33 cellular contexts compared by ENCODE assay signal in the genomic region with DNA sequence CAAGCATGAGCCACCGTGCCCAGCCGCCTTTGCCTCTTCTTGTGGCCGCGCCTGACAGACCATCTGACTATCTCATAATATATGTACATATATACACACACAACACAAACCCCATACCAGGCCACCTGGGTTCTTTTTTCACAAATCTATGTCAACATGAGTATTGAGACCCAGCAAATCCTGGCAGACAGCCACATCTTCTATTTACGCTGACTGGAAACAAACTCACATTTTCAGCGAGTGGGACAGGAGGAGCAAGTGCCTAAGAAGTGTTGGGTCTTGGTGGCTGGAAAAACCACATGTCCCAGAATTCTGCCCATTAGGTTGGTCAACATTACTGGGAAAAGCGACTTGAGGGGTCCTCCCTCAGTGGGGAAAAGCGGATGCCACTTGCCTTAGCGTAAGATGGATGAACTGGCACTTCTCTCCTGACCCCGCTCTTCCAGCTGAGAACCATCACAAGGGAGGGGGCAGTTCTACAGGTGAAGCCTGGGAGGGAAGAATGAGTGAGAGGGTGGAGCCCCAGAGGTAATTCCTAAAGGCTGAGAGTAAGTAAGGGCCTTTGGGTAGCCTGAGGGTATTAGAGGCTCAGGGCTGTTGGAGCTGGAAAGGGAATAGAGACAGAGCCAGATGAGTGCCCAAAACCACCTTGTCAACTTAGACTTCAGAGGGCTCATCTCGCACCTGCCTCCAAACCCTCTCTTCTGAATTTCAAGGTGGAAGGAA. TPM values are rescaled to one million over a fixed set of nuclear protein-coding genes. Genes with fewer than 3 reads are reported as not detected.
DNase-seq lines count a peak whose midpoint lies in the region; ATAC-seq, FAIRE-seq and TF ChIP-seq lines count a peak whose summit lies in the region.
"Had no signal": no experiment of that assay in that cellular context is flagged by ENCODE, and none has a peak within 500 bp of the region (broad histone marks: within the 10 kb centered on the region; RNA-seq: fewer than 3 reads in every experiment).

No MANE protein-coding gene starts in this region.

- H3K36me3 ChIP-seq in esophagus muscularis mucosa, result no peaks in the 10 kb centered on the region
- H3K36me3 ChIP-seq in HepG2 (replicated peaks in 1 of 2; ENCODE audit: control insufficient read depth in 1 of 2, insufficient read depth in 2 of 2, low read length in 2 of 2), result no peaks in the 10 kb centered on the region
- H3K36me3 ChIP-seq: BLaER1, heart left ventricle, left lung, sigmoid colon, stomach, thyroid gland had no signal

- no peak for TF ChIP-seq POLR2A in esophagus muscularis mucosa (IDR thresholded peaks at IDR 0.05; ENCODE audit: low read depth)
- no peak for TF ChIP-seq POLR2A in erythroblast (IDR thresholded peaks at IDR 0.05; ENCODE audit: low read length)
- no peak for TF ChIP-seq POLR2A in HepG2 (IDR thresholded peaks at IDR 0.05; ENCODE audit: insufficient read depth in 1 of 2, low read depth in 2 of 2, low read length in 2 of 2)

- H3K27ac ChIP-seq in esophagus muscularis mucosa (replicated peaks in 1 of 4), result no peak overlapping the region
- H3K27ac ChIP-seq in HepG2 (ENCODE audit: extremely low read length, insufficient read depth, low read length), result no peak overlapping the region
- H3K27ac ChIP-seq: BLaER1, heart left ventricle, left lung, sigmoid colon, stomach, thyroid gland had no signal

- H3K9me3 ChIP-seq in esophagus muscularis mucosa, result no peaks in the 10 kb centered on the region
- no peaks in the 10 kb centered on the region for H3K9me3 ChIP-seq in HepG2 (ENCODE audit: low read length)
- H3K9me3 ChIP-seq: BLaER1, Caco-2, heart left ventricle, left lung, sigmoid colon, stomach, thyroid gland had no signal

- FAIRE-seq in HepG2 (lab: Jason Lieb, UNC), result no peak
- FAIRE-seq: GM12892, RCC 7860 had no signal

- no peaks in the 10 kb centered on the region for H3K79me2 ChIP-seq in HepG2 (ENCODE audit: insufficient read depth, low read length)

- in situ Hi-C loops in GM13977 (cut with MboI; ENCODE audit: low pct_unique_long_range_greater_than_20kb, low sequenced_read_pairs, unreplicated experiment) (no loop called here), HepG2 (cut with HindIII; ENCODE audit: extremely low pct_ligation_motif_present, low pct_unique_long_range_greater_than_20kb) (no loop called here)

- no peak for ATAC-seq in HepG2
- ATAC-seq: heart left ventricle had no signal

- peak; percentile 49 for DNase-seq in DMS79 (lab: John Stamatoyannopoulos, UW)
- DNase-seq in GM13977 (ENCODE audit: low spot score), result peak; percentile 5
- DNase-seq in NCI-H345 treated with DMSO at 0.1 percent for 48 hours (lab: John Stamatoyannopoulos, UW; ENCODE audit: unreplicated experiment), result peak; percentile 78
- peak; percentile 57 for DNase-seq in esophagus muscularis mucosa (ENCODE audit: extremely low spot score)
- DNase-seq in HEK293T (ENCODE audit: extremely low spot score), result no peak
- DNase-seq in erythroblast (lab: John Stamatoyannopoulos, UW), result no peak
- DNase-seq in HepG2 (ENCODE audit: low spot score), result no peak
- DNase-seq: activated CD4-positive, alpha-beta memory T cell treated with anti-CD3 and anti-CD28 coated beads, Interleukin-2, amount 10 ng/mL, durations not matched to agents 7 days and 5 days; activated CD8-positive, alpha-beta memory T cell treated with anti-CD3 and anti-CD28 coated beads, Interleukin-2, amount 50 U/mL, for 4 hours; activated naive CD4-positive, alpha-beta T cell treated with anti-CD3 and anti-CD28 coated beads, Interleukin-2, amount 50 U/mL, for 16 hours; Caco-2; endodermal cell; foreskin fibroblast; H7; heart left ventricle; islet precursor cell; Kasumi-1; NCI-H1694 treated with DMSO at 0.1 percent for 48 hours; NCI-H446 treated with DMSO at 0.1 percent for 48 hours; nephron progenitor cell; sigmoid colon; stimulated activated CD4-positive, alpha-beta T cell treated with anti-CD3 and anti-CD28 coated beads, Interleukin-12 subunit alpha, Interleukin-12 subunit beta, amount 100 ng/mL, for 4 hours; stimulated activated CD4-positive, alpha-beta T cell treated with anti-CD3 and anti-CD28 coated beads, Interleukin-2, amount 100 ng/mL, for 48 hours; stomach; thyroid gland had no signal

- 89% methylated on average over 11 of the region's 11 CpGs for WGBS in esophagus muscularis mucosa
- WGBS in HepG2 (ENCODE audit: low lambda C conversion rate), result 60% methylated on average over 11 of the region's 11 CpGs

- no peak for TF ChIP-seq CTCF in GM13977 (IDR thresholded peaks at IDR 0.05; ENCODE audit: extremely low read depth, insufficient read depth, missing control alignments)
- TF ChIP-seq CTCF in esophagus muscularis mucosa (IDR thresholded peaks at IDR 0.05), result no peak
- TF ChIP-seq CTCF in HepG2 (CRISPR knock-in tag; IDR thresholded peaks at IDR 0.05), result no peak

- POLR2A ChIA-PET in HEK293T (lab: Yijun Ruan, JAX), result no interaction called here
- POLR2A ChIA-PET in HepG2 (lab: Yijun Ruan, JAX), result no interaction called here

- no peak for TF ChIP-seq RAD21 in HepG2 (CRISPR knock-in tag; IDR thresholded peaks at IDR 0.05)

- H3K4me3 ChIP-seq in esophagus muscularis mucosa (no peak overlapping the region), HepG2 (replicated peaks in 1 of 3; ENCODE audit: insufficient read depth in 1 of 3, low read depth in 2 of 3, low read length in 3 of 3) (no peak overlapping the region)
- H3K4me3 ChIP-seq: BLaER1, heart left ventricle, left lung, sigmoid colon, stomach, thyroid gland had no signal

- no peaks in the 10 kb centered on the region for H4K20me1 ChIP-seq in HepG2 (ENCODE audit: insufficient read depth, low read length)
- H4K20me1 ChIP-seq: BLaER1 had no signal

- H3K9ac ChIP-seq in HepG2 (ENCODE audit: insufficient read depth, low read depth, low read length), result no peak overlapping the region
- H3K9ac ChIP-seq: BLaER1 had no signal

- H3K4me1 ChIP-seq in esophagus muscularis mucosa, result peaks cover 0 to 2% (median 0%) of the 10 kb centered on the region in 4 donors
- H3K4me1 ChIP-seq in HepG2 (ENCODE audit: insufficient read depth, low read length), result peaks cover 16% of the 10 kb centered on the region
- H3K4me1 ChIP-seq: Caco-2, sigmoid colon, stomach, thyroid gland had no signal

- intact Hi-C loops in esophagus muscularis mucosa (cut with DNase I) (no loop called here), HepG2 (cut with micrococcal nuclease; ENCODE audit: unreplicated experiment) (no loop called here)

- TF ChIP-seq EP300 in esophagus muscularis mucosa (IDR thresholded peaks at IDR 0.05) (no peak), HepG2 (IDR thresholded peaks at IDR 0.05; ENCODE audit: low read depth in 2 of 2, low read length in 2 of 2) (no peak), HepG2 (CRISPR knock-in tag; IDR thresholded peaks at IDR 0.05; ENCODE audit: borderline replicate concordance) (no peak)

- H3K4me2 ChIP-seq in HepG2 (ENCODE audit: low read depth, low read length), result no peak overlapping the region
- H3K4me2 ChIP-seq: BLaER1 had no signal

- no TSS peak for BruUV-seq in HepG2 (replicated peaks; lab: Mats Ljungman, UMichigan)

- H2AFZ ChIP-seq in HepG2 (ENCODE audit: low read length), result no peak overlapping the region

- peaks cover 0 to 9% (median 0%) of the 10 kb centered on the region in 4 donors for H3K27me3 ChIP-seq in esophagus muscularis mucosa
- H3K27me3 ChIP-seq in HepG2 (ENCODE audit: control insufficient read depth in 1 of 2, insufficient read depth in 2 of 2, low read length in 2 of 2), result no peaks in the 10 kb centered on the region; a peak in 2 of 5 replicates
- H3K27me3 ChIP-seq: BLaER1, sigmoid colon, thyroid gland had no signal

- CTCF ChIA-PET in HEK293T (lab: Yijun Ruan, JAX) (no interaction called here), HepG2 (lab: Yijun Ruan, JAX; ENCODE audit: low intra/inter-chr PET ratio, low total read pairs) (no interaction called here)

RNA-seq across cellular contexts. Expression of a gene that starts 1.9 kb away (rescaled TPM):
- total RNA-seq in esophagus muscularis mucosa (not detected), HepG2 (2016; rRNA removed; fragmentation: Illumina TruSeq; extraction: Trizol) (not detected in 2 replicates)
- not detected in 2 replicates for total RNA-seq in HepG2 (2016; cell fraction: cytosol; rRNA removed; fragmentation: Illumina TruSeq; extraction: Trizol; ENCODE audit: low read depth)
- total RNA-seq in HepG2 (2016; cell fraction: insoluble cytoplasmic fraction; rRNA removed; fragmentation: Illumina TruSeq; extraction: Trizol), result not detected in 2 replicates
- total RNA-seq in HepG2 (2016; cell fraction: membrane; rRNA removed; fragmentation: Illumina TruSeq; extraction: Trizol), result not detected in 2 replicates
- total RNA-seq in HepG2 (2016; cell fraction: nucleus; rRNA removed; fragmentation: Illumina TruSeq; extraction: Trizol), result not detected in 2 replicates
- polyA plus RNA-seq in HepG2 (2011; rRNA removed), result not detected in 2 replicates
- polyA plus RNA-seq in HepG2 (2011; cell fraction: cytosol; rRNA removed), result not detected in 2 replicates
- not detected in 2 replicates for polyA plus RNA-seq in HepG2 (2011; cell fraction: nucleus; rRNA removed)
- polyA plus RNA-seq in HepG2 (2012), result not detected in 2 replicates
- polyA plus RNA-seq in HepG2 (2016; cell fraction: cytosol; fragmentation: Illumina TruSeq; extraction: Trizol; ENCODE audit: low read depth), result not detected in 2 replicates
- not detected in 2 replicates for polyA plus RNA-seq in HepG2 (2016; cell fraction: insoluble cytoplasmic fraction; fragmentation: Illumina TruSeq; extraction: Trizol; ENCODE audit: low read depth)
- not detected in 2 replicates for polyA plus RNA-seq in HepG2 (2016; cell fraction: membrane; fragmentation: Illumina TruSeq; extraction: Trizol; ENCODE audit: low read depth)
- polyA plus RNA-seq in HepG2 (2016; cell fraction: nucleus; fragmentation: Illumina TruSeq; extraction: Trizol; ENCODE audit: insufficient read depth, low read depth), result not detected in 2 replicates
- polyA minus RNA-seq in HepG2 (2011; rRNA and poly(A)+ RNA removed; ENCODE audit: low replicate concordance), result not detected in 2 replicates
- not detected in 2 replicates for polyA minus RNA-seq in HepG2 (2011; cell fraction: cytosol; rRNA and poly(A)+ RNA removed)
- polyA minus RNA-seq in HepG2 (2011; cell fraction: nucleus; rRNA and poly(A)+ RNA removed), result not detected in 2 replicates
- total RNA-seq: activated CD4-positive, alpha-beta memory T cell treated with anti-CD3 and anti-CD28 coated beads, Interleukin-2, amount 10 ng/mL, durations not matched to agents 7 days and 5 days; activated T-helper 1 cell treated with anti-CD3 and anti-CD28 coated beads, Interleukin-12 subunit alpha, Interleukin-12 subunit beta, Interleukin-2, Interleukin-4 antibody, amounts not matched to agents 30 ng/mL and 10 ng/mL and 1 ng/mL, durations not matched to agents 14 hours and 24 hours and 36 hours; Caco-2; endodermal cell; esophagus mucosa; H7; heart left ventricle; left lung; osteoblast; pulmonary artery endothelial cell; sigmoid colon; stomach; thyroid gland had no signal
- polyA plus RNA-seq: heart left ventricle, sigmoid colon, stomach had no signal

RNA-seq across cellular contexts. Expression of a gene that starts 4.6 kb away (rescaled TPM):
- total RNA-seq in esophagus muscularis mucosa (not detected), HepG2 (2016; rRNA removed; fragmentation: Illumina TruSeq; extraction: Trizol) (not detected in 2 replicates)
- not detected in 2 replicates for total RNA-seq in HepG2 (2016; cell fraction: cytosol; rRNA removed; fragmentation: Illumina TruSeq; extraction: Trizol; ENCODE audit: low read depth)
- not detected in 2 replicates for total RNA-seq in HepG2 (2016; cell fraction: insoluble cytoplasmic fraction; rRNA removed; fragmentation: Illumina TruSeq; extraction: Trizol)
- total RNA-seq in HepG2 (2016; cell fraction: membrane; rRNA removed; fragmentation: Illumina TruSeq; extraction: Trizol), result not detected in 2 replicates
- not detected in 2 replicates for total RNA-seq in HepG2 (2016; cell fraction: nucleus; rRNA removed; fragmentation: Illumina TruSeq; extraction: Trizol)
- not detected in 2 replicates for polyA plus RNA-seq in HepG2 (2011; rRNA removed)
- not detected in 2 replicates for polyA plus RNA-seq in HepG2 (2011; cell fraction: cytosol; rRNA removed)
- not detected in 2 replicates for polyA plus RNA-seq in HepG2 (2011; cell fraction: nucleus; rRNA removed)
- not detected in 2 replicates for polyA plus RNA-seq in HepG2 (2012)
- polyA plus RNA-seq in HepG2 (2016; cell fraction: cytosol; fragmentation: Illumina TruSeq; extraction: Trizol; ENCODE audit: low read depth), result not detected in 2 replicates
- not detected in 2 replicates for polyA plus RNA-seq in HepG2 (2016; cell fraction: insoluble cytoplasmic fraction; fragmentation: Illumina TruSeq; extraction: Trizol; ENCODE audit: low read depth)
- not detected in 2 replicates for polyA plus RNA-seq in HepG2 (2016; cell fraction: membrane; fragmentation: Illumina TruSeq; extraction: Trizol; ENCODE audit: low read depth)
- not detected in 2 replicates for polyA plus RNA-seq in HepG2 (2016; cell fraction: nucleus; fragmentation: Illumina TruSeq; extraction: Trizol; ENCODE audit: insufficient read depth, low read depth)
- not detected in 2 replicates for polyA minus RNA-seq in HepG2 (2011; rRNA and poly(A)+ RNA removed; ENCODE audit: low replicate concordance)
- polyA minus RNA-seq in HepG2 (2011; cell fraction: cytosol; rRNA and poly(A)+ RNA removed), result not detected in 2 replicates
- not detected in 2 replicates for polyA minus RNA-seq in HepG2 (2011; cell fraction: nucleus; rRNA and poly(A)+ RNA removed)
- total RNA-seq: activated CD4-positive, alpha-beta memory T cell treated with anti-CD3 and anti-CD28 coated beads, Interleukin-2, amount 10 ng/mL, durations not matched to agents 7 days and 5 days; activated T-helper 1 cell treated with anti-CD3 and anti-CD28 coated beads, Interleukin-12 subunit alpha, Interleukin-12 subunit beta, Interleukin-2, Interleukin-4 antibody, amounts not matched to agents 30 ng/mL and 10 ng/mL and 1 ng/mL, durations not matched to agents 14 hours and 24 hours and 36 hours; Caco-2; endodermal cell; esophagus mucosa; H7; heart left ventricle; left lung; osteoblast; pulmonary artery endothelial cell; sigmoid colon; stomach; thyroid gland had no signal
- polyA plus RNA-seq: heart left ventricle, sigmoid colon, stomach had no signal

RNA-seq across cellular contexts. Expression of a gene that starts 14.0 kb away (rescaled TPM):
- total RNA-seq in esophagus muscularis mucosa (not detected), HepG2 (2016; rRNA removed; fragmentation: Illumina TruSeq; extraction: Trizol) (not detected in 2 replicates)
- total RNA-seq in HepG2 (2016; cell fraction: cytosol; rRNA removed; fragmentation: Illumina TruSeq; extraction: Trizol; ENCODE audit: low read depth), result not detected in 2 replicates
- total RNA-seq in HepG2 (2016; cell fraction: insoluble cytoplasmic fraction; rRNA removed; fragmentation: Illumina TruSeq; extraction: Trizol), result not detected in 2 replicates
- not detected in 2 replicates for total RNA-seq in HepG2 (2016; cell fraction: membrane; rRNA removed; fragmentation: Illumina TruSeq; extraction: Trizol)
- not detected in 2 replicates for total RNA-seq in HepG2 (2016; cell fraction: nucleus; rRNA removed; fragmentation: Illumina TruSeq; extraction: Trizol)
- not detected in 2 replicates for polyA plus RNA-seq in HepG2 (2011; rRNA removed)
- not detected in 2 replicates for polyA plus RNA-seq in HepG2 (2011; cell fraction: cytosol; rRNA removed)
- not detected in 2 replicates for polyA plus RNA-seq in HepG2 (2011; cell fraction: nucleus; rRNA removed)
- polyA plus RNA-seq in HepG2 (2012), result not detected in 2 replicates
- polyA plus RNA-seq in HepG2 (2016; cell fraction: cytosol; fragmentation: Illumina TruSeq; extraction: Trizol; ENCODE audit: low read depth), result not detected in 2 replicates
- polyA plus RNA-seq in HepG2 (2016; cell fraction: insoluble cytoplasmic fraction; fragmentation: Illumina TruSeq; extraction: Trizol; ENCODE audit: low read depth), result not detected in 2 replicates
- not detected in 2 replicates for polyA plus RNA-seq in HepG2 (2016; cell fraction: membrane; fragmentation: Illumina TruSeq; extraction: Trizol; ENCODE audit: low read depth)
- polyA plus RNA-seq in HepG2 (2016; cell fraction: nucleus; fragmentation: Illumina TruSeq; extraction: Trizol; ENCODE audit: insufficient read depth, low read depth), result not detected in 2 replicates
- polyA minus RNA-seq in HepG2 (2011; rRNA and poly(A)+ RNA removed; ENCODE audit: low replicate concordance), result not detected in 2 replicates
- polyA minus RNA-seq in HepG2 (2011; cell fraction: cytosol; rRNA and poly(A)+ RNA removed), result not detected in 2 replicates
- polyA minus RNA-seq in HepG2 (2011; cell fraction: nucleus; rRNA and poly(A)+ RNA removed), result not detected in 2 replicates
- total RNA-seq: activated CD4-positive, alpha-beta memory T cell treated with anti-CD3 and anti-CD28 coated beads, Interleukin-2, amount 10 ng/mL, durations not matched to agents 7 days and 5 days; activated T-helper 1 cell treated with anti-CD3 and anti-CD28 coated beads, Interleukin-12 subunit alpha, Interleukin-12 subunit beta, Interleukin-2, Interleukin-4 antibody, amounts not matched to agents 30 ng/mL and 10 ng/mL and 1 ng/mL, durations not matched to agents 14 hours and 24 hours and 36 hours; Caco-2; endodermal cell; esophagus mucosa; H7; heart left ventricle; left lung; osteoblast; pulmonary artery endothelial cell; sigmoid colon; stomach; thyroid gland had no signal
- polyA plus RNA-seq: heart left ventricle, sigmoid colon, stomach had no signal

RNA-seq across cellular contexts. Expression of a gene that starts 53.9 kb away (rescaled TPM):
- not detected for total RNA-seq in esophagus muscularis mucosa
- not detected in 2 replicates for total RNA-seq in HepG2 (2016; rRNA removed; fragmentation: Illumina TruSeq; extraction: Trizol)
- total RNA-seq in HepG2 (2016; cell fraction: cytosol; rRNA removed; fragmentation: Illumina TruSeq; extraction: Trizol; ENCODE audit: low read depth), result not detected in 2 replicates
- total RNA-seq in HepG2 (2016; cell fraction: insoluble cytoplasmic fraction; rRNA removed; fragmentation: Illumina TruSeq; extraction: Trizol), result not detected in 2 replicates
- total RNA-seq in HepG2 (2016; cell fraction: membrane; rRNA removed; fragmentation: Illumina TruSeq; extraction: Trizol), result not detected in 2 replicates
- total RNA-seq in HepG2 (2016; cell fraction: nucleus; rRNA removed; fragmentation: Illumina TruSeq; extraction: Trizol), result not detected in 2 replicates
- not detected in 2 replicates for polyA plus RNA-seq in HepG2 (2011; rRNA removed)
- not detected in 2 replicates for polyA plus RNA-seq in HepG2 (2011; cell fraction: cytosol; rRNA removed)
- polyA plus RNA-seq in HepG2 (2011; cell fraction: nucleus; rRNA removed), result not detected in 2 replicates
- not detected in 2 replicates for polyA plus RNA-seq in HepG2 (2012)
- not detected in 2 replicates for polyA plus RNA-seq in HepG2 (2016; cell fraction: cytosol; fragmentation: Illumina TruSeq; extraction: Trizol; ENCODE audit: low read depth)
- not detected in 2 replicates for polyA plus RNA-seq in HepG2 (2016; cell fraction: insoluble cytoplasmic fraction; fragmentation: Illumina TruSeq; extraction: Trizol; ENCODE audit: low read depth)
- polyA plus RNA-seq in HepG2 (2016; cell fraction: membrane; fragmentation: Illumina TruSeq; extraction: Trizol; ENCODE audit: low read depth), result not detected in 2 replicates
- not detected in 2 replicates for polyA plus RNA-seq in HepG2 (2016; cell fraction: nucleus; fragmentation: Illumina TruSeq; extraction: Trizol; ENCODE audit: insufficient read depth, low read depth)
- not detected in 2 replicates for polyA minus RNA-seq in HepG2 (2011; rRNA and poly(A)+ RNA removed; ENCODE audit: low replicate concordance)
- not detected in 2 replicates for polyA minus RNA-seq in HepG2 (2011; cell fraction: cytosol; rRNA and poly(A)+ RNA removed)
- not detected in 2 replicates for polyA minus RNA-seq in HepG2 (2011; cell fraction: nucleus; rRNA and poly(A)+ RNA removed)
- total RNA-seq: activated CD4-positive, alpha-beta memory T cell treated with anti-CD3 and anti-CD28 coated beads, Interleukin-2, amount 10 ng/mL, durations not matched to agents 7 days and 5 days; activated T-helper 1 cell treated with anti-CD3 and anti-CD28 coated beads, Interleukin-12 subunit alpha, Interleukin-12 subunit beta, Interleukin-2, Interleukin-4 antibody, amounts not matched to agents 30 ng/mL and 10 ng/mL and 1 ng/mL, durations not matched to agents 14 hours and 24 hours and 36 hours; Caco-2; endodermal cell; esophagus mucosa; H7; heart left ventricle; left lung; osteoblast; pulmonary artery endothelial cell; sigmoid colon; stomach; thyroid gland had no signal
- polyA plus RNA-seq: heart left ventricle, sigmoid colon, stomach had no signal

Comparison
In these comparisons a context has a peak if more than half of its experiments do, and no peak if none do; other contexts are left out.
1. DNase-seq: peak in DMS79 (single experiment), GM13977 (single experiment), NCI-H345 treated with DMSO at 0.1 percent for 48 hours (single experiment) and esophagus muscularis mucosa (single experiment); none in HEK293T (single experiment), erythroblast (0 of 2) and HepG2 (single experiment).